8 cellular contexts compared by ENCODE assay signal in the genomic region with DNA sequence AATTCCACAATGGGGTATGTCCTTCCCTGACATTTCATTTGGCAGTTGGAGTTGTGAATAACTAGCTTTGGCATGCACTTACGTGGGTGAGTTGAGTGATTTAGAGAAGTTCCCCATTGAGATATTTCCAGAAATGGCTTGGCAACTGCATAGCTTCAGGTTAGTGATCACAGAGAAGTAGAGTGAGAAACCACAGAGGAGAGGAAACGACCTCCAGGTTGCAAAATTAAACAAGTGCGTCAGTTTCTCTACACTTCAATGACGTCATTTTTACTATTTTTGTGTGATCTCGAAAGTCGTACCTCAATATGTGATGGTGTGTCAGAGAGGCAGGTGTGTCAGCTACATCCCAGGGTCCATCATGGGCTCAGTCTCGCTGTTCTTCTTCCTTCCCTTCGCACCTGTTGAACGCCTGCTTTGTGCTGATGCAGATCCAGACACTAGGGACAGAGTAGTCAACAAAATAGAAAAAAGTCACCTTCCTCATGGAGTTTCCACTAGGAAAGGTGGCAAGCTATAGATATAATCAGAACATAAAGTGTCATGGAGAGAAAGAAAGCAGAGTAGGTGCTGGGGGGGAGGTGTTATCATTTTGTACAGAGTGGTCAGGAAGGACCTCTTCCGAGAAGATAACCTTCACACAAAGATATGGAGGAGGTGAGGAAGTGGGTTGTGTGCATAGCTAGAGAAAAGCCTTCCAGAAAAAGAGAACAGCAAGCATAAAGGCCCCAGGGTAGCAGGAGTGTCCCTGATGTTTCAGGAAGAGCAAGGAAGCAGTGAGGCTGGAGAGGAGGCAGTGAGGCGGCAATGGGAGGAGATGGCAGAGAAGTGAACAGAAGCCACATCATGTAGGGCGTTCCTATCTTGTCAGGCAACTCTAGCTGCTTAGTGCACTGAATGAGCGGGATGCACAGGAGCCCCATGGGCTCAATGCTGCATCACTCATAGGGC.
A peak's percentile ranks its signal among the peaks of the same experiment; 100 is the strongest.
DNase-seq lines count a peak whose midpoint lies in the region; ATAC-seq, FAIRE-seq and TF ChIP-seq lines count a peak whose summit lies in the region.

No MANE protein-coding gene starts in this region.

- peaks cover 24% of the 10 kb centered on the region for H3K4me1 ChIP-seq in CD8-positive, alpha-beta T cell (ENCODE audit: insufficient read depth, low read length)
- no peaks in the 10 kb centered on the region for H3K4me1 ChIP-seq in MM.1S (ENCODE audit: low read length)
- no peaks in the 10 kb centered on the region for H3K4me1 ChIP-seq in Caco-2

- H3K27ac Mint-ChIP-seq in CD8-positive, alpha-beta T cell = peak overlapping the region; percentile 82
- H3K27ac Mint-ChIP-seq in activated naive CD8-positive, alpha-beta T cell = peak overlapping the region; percentile 28
- no peak overlapping the region for H3K27ac Mint-ChIP-seq in Caco-2 (ENCODE audit: unreplicated experiment)
- no peak overlapping the region for H3K27ac Mint-ChIP-seq in CD4-positive, alpha-beta T cell

- H4K20me1 ChIP-seq in MM.1S (ENCODE audit: insufficient read depth, low read length) = no peaks in the 10 kb centered on the region

- TF ChIP-seq CTCF in CD8-positive, alpha-beta T cell (IDR thresholded peaks at IDR 0.05) = no peak
- TF ChIP-seq CTCF in MM.1S (IDR thresholded peaks at IDR 0.05; ENCODE audit: low read length) = no peak
- no peak for TF ChIP-seq CTCF in Caco-2 (IDR thresholded peaks at IDR 0.05; ENCODE audit: insufficient read depth in 1 of 2, low read depth in 1 of 2, low read length in 1 of 2, severe bottlenecking in 1 of 2, unreplicated experiment in 1 of 2)
- no peak for TF ChIP-seq CTCF in CD4-positive, alpha-beta T cell (IDR thresholded peaks at IDR 0.05)

- no peak for FAIRE-seq in urothelium cell line (lab: Jason Lieb, UNC)

- POLR2A ChIA-PET in CD8-positive, alpha-beta T cell (lab: Charles Lee) = interaction anchor here (0.6 to 1.2 kb wide), 2 partner anchors 19 to 75 kb away, joined by 3 to 4 read pairs; no protein-coding TSS in a partner anchor
- POLR2A ChIA-PET in Caco-2 (lab: Charles Lee) = no interaction called here
- POLR2A ChIA-PET in CD4-positive, alpha-beta T cell (lab: Charles Lee) = no interaction called here

- H3K9me2 ChIP-seq in MM.1S (replicated peaks; ENCODE audit: insufficient read depth, low read length) = no peaks in the 10 kb centered on the region

- no TSS peak for BruUV-seq in Caco-2 (replicated peaks; lab: Mats Ljungman, UMichigan)

- H3K4me2 ChIP-seq in MM.1S (ENCODE audit: low read depth, low read length) = no peak overlapping the region

- H3K9me3 ChIP-seq in CD8-positive, alpha-beta T cell (ENCODE audit: low read length) = no peaks in the 10 kb centered on the region
- no peaks in the 10 kb centered on the region for H3K9me3 ChIP-seq in MM.1S (replicated peaks; ENCODE audit: insufficient read depth, low read length)
- no peaks in the 10 kb centered on the region for H3K9me3 ChIP-seq in Caco-2
- H3K9me3 ChIP-seq in CD4-positive, alpha-beta T cell (ENCODE audit: control insufficient read depth, low read length) = no peaks in the 10 kb centered on the region

- no peaks in the 10 kb centered on the region for H3F3A ChIP-seq in MM.1S (ENCODE audit: insufficient read depth, low read length)

- H3K4me3 ChIP-seq in CD8-positive, alpha-beta T cell (ENCODE audit: low read depth, low read length) = no peak overlapping the region
- H3K4me3 ChIP-seq in MM.1S (ENCODE audit: low read length) = no peak overlapping the region
- no peak overlapping the region for H3K4me3 ChIP-seq in Caco-2 (ENCODE audit: low read depth, low read length)

- H3K27me3 Mint-ChIP-seq in CD8-positive, alpha-beta T cell (ENCODE audit: low read depth) = no peaks in the 10 kb centered on the region
- H3K27me3 Mint-ChIP-seq in activated naive CD8-positive, alpha-beta T cell = no peaks in the 10 kb centered on the region
- H3K27me3 Mint-ChIP-seq in Caco-2 (ENCODE audit: insufficient read depth, unreplicated experiment) = no peaks in the 10 kb centered on the region
- H3K27me3 Mint-ChIP-seq in CD4-positive, alpha-beta T cell = no peaks in the 10 kb centered on the region

- H3K4me3 Mint-ChIP-seq in CD8-positive, alpha-beta T cell = peak overlapping the region; percentile 36
- H3K4me3 Mint-ChIP-seq in activated naive CD8-positive, alpha-beta T cell = no peak overlapping the region
- H3K4me3 Mint-ChIP-seq in Caco-2 (ENCODE audit: unreplicated experiment) = no peak overlapping the region
- H3K4me3 Mint-ChIP-seq in CD4-positive, alpha-beta T cell = no peak overlapping the region

- ATAC-seq in CD8-positive, alpha-beta T cell = peak; percentile 74
- peak; percentile 80 for ATAC-seq in GM19372 (IDR thresholded peaks at IDR 0.05; ENCODE audit: low read depth, unreplicated experiment)
- peak; percentile 96 for ATAC-seq in HG03432 (IDR thresholded peaks at IDR 0.05; ENCODE audit: unreplicated experiment)
- no peak for ATAC-seq in CD4-positive, alpha-beta T cell (ENCODE audit: poor library complexity)

- H3K9ac ChIP-seq in MM.1S (ENCODE audit: low read length) = no peak overlapping the region

- H3K27ac ChIP-seq in CD8-positive, alpha-beta T cell (ENCODE audit: low read depth, low read length) = no peak overlapping the region
- no peak overlapping the region for H3K27ac ChIP-seq in MM.1S (ENCODE audit: low read length)
- no peak overlapping the region for H3K27ac ChIP-seq in CD4-positive, alpha-beta T cell (ENCODE audit: low read depth, low read length)

- DNase-seq in CD8-positive, alpha-beta T cell = peak in 2 of 7 experiments; percentile 11 to 48
- DNase-seq in urothelium cell line (ENCODE audit: low spot score) = peak; percentile 26
- DNase-seq in MM.1S = no peak
- DNase-seq in Caco-2 = no peak
- DNase-seq in CD4-positive, alpha-beta T cell = no peak

- CTCF ChIA-PET in CD8-positive, alpha-beta T cell (lab: Charles Lee) = interaction anchor here (1.3 to 4.8 kb wide), 4 partner anchors 14 to 144 kb away, joined by 3 to 23 read pairs (median 5); no protein-coding TSS in a partner anchor
- CTCF ChIA-PET in Caco-2 (lab: Charles Lee) = no interaction called here
- CTCF ChIA-PET in CD4-positive, alpha-beta T cell (lab: Charles Lee) = no interaction called here

- peaks cover 3% of the 10 kb centered on the region for H3K9me3 Mint-ChIP-seq in CD8-positive, alpha-beta T cell
- peaks cover 7% of the 10 kb centered on the region for H3K9me3 Mint-ChIP-seq in activated naive CD8-positive, alpha-beta T cell (ENCODE audit: low read depth)
- H3K9me3 Mint-ChIP-seq in Caco-2 (ENCODE audit: unreplicated experiment) = peaks cover 12% of the 10 kb centered on the region
- peaks cover 4% of the 10 kb centered on the region for H3K9me3 Mint-ChIP-seq in CD4-positive, alpha-beta T cell

- H3K27me3 ChIP-seq in CD8-positive, alpha-beta T cell (ENCODE audit: insufficient read depth, low read length) = no peaks in the 10 kb centered on the region
- H3K27me3 ChIP-seq in MM.1S (replicated peaks; ENCODE audit: insufficient read depth, low read length) = no peaks in the 10 kb centered on the region
- H3K27me3 ChIP-seq in Caco-2 (replicated peaks; ENCODE audit: control insufficient read depth, insufficient read depth, low read length) = no peaks in the 10 kb centered on the region
- no peaks in the 10 kb centered on the region for H3K27me3 ChIP-seq in CD4-positive, alpha-beta T cell (ENCODE audit: control insufficient read depth, insufficient read depth, low read length)

- H3K4me1 Mint-ChIP-seq in CD8-positive, alpha-beta T cell (ENCODE audit: low read depth) = peaks cover 39% of the 10 kb centered on the region
- peaks cover 24% of the 10 kb centered on the region for H3K4me1 Mint-ChIP-seq in activated naive CD8-positive, alpha-beta T cell (ENCODE audit: low read depth)
- no peaks in the 10 kb centered on the region for H3K4me1 Mint-ChIP-seq in Caco-2 (ENCODE audit: low read depth, unreplicated experiment)
- H3K4me1 Mint-ChIP-seq in CD4-positive, alpha-beta T cell (ENCODE audit: low read depth) = peaks cover 16% of the 10 kb centered on the region

- H3K36me3 ChIP-seq in CD8-positive, alpha-beta T cell (ENCODE audit: insufficient read depth, low read length) = no peaks in the 10 kb centered on the region
- H3K36me3 ChIP-seq in MM.1S (replicated peaks; ENCODE audit: insufficient read depth, low read length) (no peaks in the 10 kb centered on the region), Caco-2 (ENCODE audit: control insufficient read depth, insufficient read depth, low read length) (no peaks in the 10 kb centered on the region; the same call in 1 of the 2 replicates)

- H3K79me2 ChIP-seq in MM.1S (ENCODE audit: low read length) = no peaks in the 10 kb centered on the region

- H2AFZ ChIP-seq in MM.1S (ENCODE audit: low read length) = no peak overlapping the region

- intact Hi-C loops in CD8-positive, alpha-beta T cell (cut with DNase I, micrococcal nuclease) = loop anchor here (5.0 kb wide), 2 partner anchors 35 to 75 kb away; partner anchors contain the start of gene MCTP2 (in 2 of the 2)
- intact Hi-C loops in Caco-2 (cut with micrococcal nuclease; ENCODE audit: unreplicated experiment) = no loop called here
- intact Hi-C loops in CD4-positive, alpha-beta T cell (cut with DNase I, micrococcal nuclease) = no loop called here

- H3K36me3 Mint-ChIP-seq in CD8-positive, alpha-beta T cell = peaks cover 36% of the 10 kb centered on the region
- peaks cover 25% of the 10 kb centered on the region for H3K36me3 Mint-ChIP-seq in activated naive CD8-positive, alpha-beta T cell
- no peaks in the 10 kb centered on the region for H3K36me3 Mint-ChIP-seq in Caco-2 (ENCODE audit: insufficient read depth, unreplicated experiment)
- peaks cover 32% of the 10 kb centered on the region for H3K36me3 Mint-ChIP-seq in CD4-positive, alpha-beta T cell (ENCODE audit: low read depth)

Comparison
In these comparisons a context has a peak if more than half of its experiments do, and no peak if none do; other contexts are left out.
1. H3K27ac Mint-ChIP-seq: peak in CD8-positive, alpha-beta T cell (single experiment) and activated naive CD8-positive, alpha-beta T cell (single experiment); none in Caco-2 (single experiment) and CD4-positive, alpha-beta T cell (single experiment).
2. intact Hi-C loops: an anchor here in CD8-positive, alpha-beta T cell (5.0 kb wide); none called in Caco-2 and CD4-positive, alpha-beta T cell.